Comparison of ENCODE assay signal across 29 cellular contexts in genomic region chr15:89878323-89878722, GRCh38.
"Had no signal": no experiment of that assay in that cellular context is flagged by ENCODE, and none has a peak within 500 bp of the region (broad histone marks: within the 10 kb centered on the region; RNA-seq: fewer than 3 reads in every experiment).

No MANE protein-coding gene starts in this region.

- H3K9me3 Mint-ChIP-seq: stimulated activated effector memory CD8-positive, alpha-beta T cell treated with anti-CD3 and anti-CD28 coated beads, Interleukin-12 subunit alpha, Interleukin-12 subunit beta, amount 100 ng/mL, for 72 hours; stimulated activated memory B cell treated with anti-CD40 and anti-IgM and Interleukin-4, amounts not matched to agents 10 μg/mL and 1 μg/mL and 100 μg/mL, for 72 hours; stimulated activated naive B cell treated with anti-CD40 and anti-IgM and Interleukin-4, amounts not matched to agents 10 μg/mL and 1 μg/mL and 100 μg/mL, for 72 hours; stimulated activated naive CD8-positive, alpha-beta T cell treated with anti-CD3 and anti-CD28 coated beads, Interleukin-15, amount 100 ng/mL, for 72 hours; stimulated activated naive CD8-positive, alpha-beta T cell treated with anti-CD3 and anti-CD28 coated beads, Interleukin-15, Interleukin-2, amounts not matched to agents 100 ng/mL and 50 ng/mL, for 24 hours; type B pancreatic cell had no signal

- H3K4me1 Mint-ChIP-seq: stimulated activated effector memory CD8-positive, alpha-beta T cell treated with anti-CD3 and anti-CD28 coated beads, Interleukin-12 subunit alpha, Interleukin-12 subunit beta, amount 100 ng/mL, for 72 hours; stimulated activated memory B cell treated with anti-CD40 and anti-IgM and Interleukin-4, amounts not matched to agents 10 μg/mL and 1 μg/mL and 100 μg/mL, for 72 hours; stimulated activated naive CD8-positive, alpha-beta T cell treated with anti-CD3 and anti-CD28 coated beads, Interleukin-15, amount 100 ng/mL, for 72 hours had no signal

- H3K27me3 Mint-ChIP-seq: stimulated activated memory B cell treated with anti-CD40 and anti-IgM and Interleukin-4, amounts not matched to agents 10 μg/mL and 1 μg/mL and 100 μg/mL, for 72 hours; stimulated activated naive B cell treated with anti-CD40 and anti-IgM and Interleukin-4, amounts not matched to agents 10 μg/mL and 1 μg/mL and 100 μg/mL, for 72 hours; stimulated activated naive CD8-positive, alpha-beta T cell treated with anti-CD3 and anti-CD28 coated beads, Interleukin-15, amount 100 ng/mL, for 72 hours; stimulated activated naive CD8-positive, alpha-beta T cell treated with anti-CD3 and anti-CD28 coated beads, Interleukin-15, Interleukin-2, amounts not matched to agents 100 ng/mL and 50 ng/mL, for 24 hours; type B pancreatic cell had no signal

- H3K27me3 ChIP-seq: stomach, suprapubic skin, testis, thyroid gland, tibial artery, tibial nerve, transverse colon, upper lobe of left lung, upper lobe of right lung, uterus, vagina had no signal

- H3K36me3 Mint-ChIP-seq: type B pancreatic cell had no signal

- H3K36me3 ChIP-seq: uterus had no signal

- H3K4me3 ChIP-seq: stomach, suprapubic skin, testis, thoracic aorta, thyroid gland, tibial artery, tibial nerve, transverse colon, upper lobe of left lung, upper lobe of right lung, uterus, vagina had no signal

- FAIRE-seq: urothelium cell line had no signal

- H3K27ac Mint-ChIP-seq: stimulated activated effector memory CD8-positive, alpha-beta T cell treated with anti-CD3 and anti-CD28 coated beads, Interleukin-12 subunit alpha, Interleukin-12 subunit beta, amount 100 ng/mL, for 72 hours; stimulated activated memory B cell treated with anti-CD40 and anti-IgM and Interleukin-4, amounts not matched to agents 10 μg/mL and 1 μg/mL and 100 μg/mL, for 72 hours; stimulated activated naive B cell treated with anti-CD40 and anti-IgM and Interleukin-4, amounts not matched to agents 10 μg/mL and 1 μg/mL and 100 μg/mL, for 72 hours; stimulated activated naive CD8-positive, alpha-beta T cell treated with anti-CD3 and anti-CD28 coated beads, Interleukin-15, amount 100 ng/mL, for 72 hours; stimulated activated naive CD8-positive, alpha-beta T cell treated with anti-CD3 and anti-CD28 coated beads, Interleukin-15, Interleukin-2, amounts not matched to agents 100 ng/mL and 50 ng/mL, for 24 hours; type B pancreatic cell had no signal

- DNase-seq: stimulated activated CD4-positive, alpha-beta T cell treated with anti-CD3 and anti-CD28 coated beads, Interleukin-2, amount 100 ng/mL, for 48 hours; stimulated activated CD4-positive, alpha-beta T cell treated with anti-CD3 and anti-CD28 coated beads, Interleukin-4, amount 100 ng/mL, for 1 hour; stimulated activated CD4-positive, alpha-beta T cell treated with anti-CD3 and anti-CD28 coated beads, Interleukin-4, amount 100 ng/mL, for 24 hours; stimulated activated CD4-positive, alpha-beta T cell treated with anti-CD3 and anti-CD28 coated beads, Interleukin-4, amount 100 ng/mL, for 4 hours; stimulated activated CD8-positive, alpha-beta memory T cell treated with anti-CD3 and anti-CD28 coated beads, Interleukin-4, amount 100 ng/mL, for 48 hours; stimulated activated naive B cell treated with anti-CD40 and anti-IgM and Interleukin-4, amounts not matched to agents 10 μg/mL and 1 μg/mL and 100 μg/mL, for 72 hours; stimulated activated naive CD4-positive, alpha-beta T cell; stimulated activated naive CD4-positive, alpha-beta T cell treated with Interleukin-2 at 50 U/mL for 16 hours; stimulated activated naive CD8-positive, alpha-beta T cell treated with anti-CD3 and anti-CD28 coated beads, Interleukin-15, amount 100 ng/mL, for 72 hours; stimulated activated naive CD8-positive, alpha-beta T cell treated with anti-CD3 and anti-CD28 coated beads, Interleukin-15, Interleukin-2, amounts not matched to agents 100 U/mL and 50 U/mL, for 24 hours; stomach; substantia nigra; testis; thyroid gland; tibial artery; transverse colon; trophoblast cell; upper lobe of left lung; upper lobe of right lung; uterus had no signal

- H3K4me3 Mint-ChIP-seq: stimulated activated effector memory CD8-positive, alpha-beta T cell treated with anti-CD3 and anti-CD28 coated beads, Interleukin-12 subunit alpha, Interleukin-12 subunit beta, amount 100 ng/mL, for 72 hours; stimulated activated memory B cell treated with anti-CD40 and anti-IgM and Interleukin-4, amounts not matched to agents 10 μg/mL and 1 μg/mL and 100 μg/mL, for 72 hours; stimulated activated naive B cell treated with anti-CD40 and anti-IgM and Interleukin-4, amounts not matched to agents 10 μg/mL and 1 μg/mL and 100 μg/mL, for 72 hours; stimulated activated naive CD8-positive, alpha-beta T cell treated with anti-CD3 and anti-CD28 coated beads, Interleukin-15, amount 100 ng/mL, for 72 hours; stimulated activated naive CD8-positive, alpha-beta T cell treated with anti-CD3 and anti-CD28 coated beads, Interleukin-15, Interleukin-2, amounts not matched to agents 100 ng/mL and 50 ng/mL, for 24 hours; type B pancreatic cell had no signal

- H3K27ac ChIP-seq: suprapubic skin, testis, thoracic aorta, thyroid gland, tibial artery, tibial nerve, transverse colon, upper lobe of right lung, uterus, vagina had no signal

- H3K9me3 ChIP-seq: stomach, suprapubic skin, testis, thoracic aorta, thyroid gland, tibial artery, tibial nerve, transverse colon, upper lobe of left lung, upper lobe of right lung, uterus, vagina had no signal

- ATAC-seq: stimulated activated effector memory CD8-positive, alpha-beta T cell treated with anti-CD3 and anti-CD28 coated beads, Interleukin-12 subunit alpha, Interleukin-12 subunit beta, amount 100 ng/mL, for 72 hours; stimulated activated memory B cell treated with anti-CD40 and anti-IgM and Interleukin-4, amounts not matched to agents 10 μg/mL and 1 μg/mL and 100 μg/mL, for 72 hours; stimulated activated naive B cell treated with anti-CD40 and anti-IgM and Interleukin-4, amounts not matched to agents 10 μg/mL and 1 μg/mL and 100 μg/mL, for 72 hours; stimulated activated naive CD8-positive, alpha-beta T cell treated with anti-CD3 and anti-CD28 coated beads, Interleukin-15, amount 100 ng/mL, for 72 hours; stimulated activated naive CD8-positive, alpha-beta T cell treated with anti-CD3 and anti-CD28 coated beads, Interleukin-15, Interleukin-2, amounts not matched to agents 100 U/mL and 50 U/mL, for 24 hours; upper lobe of right lung had no signal

- H3K4me1 ChIP-seq: thyroid gland, upper lobe of right lung, uterus, vagina had no signal
